Comparison of ENCODE assay signal across 38 cellular contexts in the genomic region with DNA sequence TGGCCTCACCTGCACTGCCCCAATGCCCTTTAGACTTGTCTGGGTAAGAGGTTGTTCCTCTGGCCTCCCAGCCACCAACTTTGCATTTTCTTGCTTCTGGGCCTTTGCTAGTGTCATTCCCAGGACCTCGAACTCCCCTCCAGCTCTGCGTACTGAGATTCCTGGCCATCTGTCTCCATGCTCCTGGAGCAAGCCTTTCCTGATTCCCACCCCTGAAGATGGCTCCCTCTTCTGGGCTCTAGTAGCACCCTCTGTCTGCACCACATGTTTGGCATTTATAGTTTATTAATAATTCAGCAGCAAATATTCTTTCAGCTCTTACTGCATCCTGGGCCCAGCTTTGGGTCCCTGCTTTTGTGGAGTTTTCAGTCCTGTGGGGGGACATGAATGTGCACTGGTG. TPM values are rescaled to one million over a fixed set of nuclear protein-coding genes. Genes with fewer than 3 reads are reported as not detected.
"Had no signal": no experiment of that assay in that cellular context is flagged by ENCODE, and none has a peak within 500 bp of the region (broad histone marks: within the 10 kb centered on the region; RNA-seq: fewer than 3 reads in every experiment).

No MANE protein-coding gene starts in this region.

- H3K36me3 ChIP-seq: brain microvascular endothelial cell, esophagus squamous epithelium, gastroesophageal sphincter, heart right ventricle had no signal

- H3K27me3 Mint-ChIP-seq: activated CD4-positive, alpha-beta memory T cell treated with anti-CD3 and anti-CD28 coated beads, Interleukin-2, amount 10 ng/mL, durations not matched to agents 7 days and 5 days; activated CD4-positive, alpha-beta T cell treated with anti-CD3 and anti-CD28 coated beads, Interleukin-2, amount 10 ng/mL, durations not matched to agents 7 days and 5 days had no signal

- H3K4me3 ChIP-seq: esophagus squamous epithelium, gastroesophageal sphincter, heart right ventricle had no signal

- H3K4me3 Mint-ChIP-seq: activated CD4-positive, alpha-beta memory T cell treated with anti-CD3 and anti-CD28 coated beads, Interleukin-2, amount 10 ng/mL, durations not matched to agents 7 days and 5 days; activated CD4-positive, alpha-beta T cell treated with anti-CD3 and anti-CD28 coated beads, Interleukin-2, amount 10 ng/mL, durations not matched to agents 7 days and 5 days; activated naive CD8-positive, alpha-beta T cell; activated T-cell treated with anti-CD3 and anti-CD28 coated beads, Interleukin-2, amount 50 U/mL, for 4 hours; activated T-helper 17 cell treated with anti-CD3 and anti-CD28 coated beads, Interleukin-2, amount 50 U/mL, for 72 hours; central memory CD8-positive, alpha-beta T cell; effector memory CD8-positive, alpha-beta T cell had no signal

- DNase-seq: activated CD4-positive, alpha-beta memory T cell treated with anti-CD3 and anti-CD28 coated beads, Interleukin-2, amount 10 ng/mL, durations not matched to agents 7 days and 5 days; activated CD4-positive, alpha-beta T cell treated with anti-CD3 and anti-CD28 coated beads for 4 hours; activated CD4-positive, alpha-beta T cell treated with anti-CD3 and anti-CD28 coated beads, Interleukin-2, amount 10 ng/mL, durations not matched to agents 7 days and 5 days; activated CD4-positive, alpha-beta T cell treated with anti-CD3 and anti-CD28 coated beads, Interleukin-2, amount 50 U/mL, for 4 hours; activated CD4-positive, CD25-positive, alpha-beta regulatory T cell; activated CD4-positive, CD25-positive, alpha-beta regulatory T cell treated with anti-CD3 and anti-CD28 coated beads, Interleukin-2, amount 50 U/mL, for 72 hours; activated effector memory CD4-positive, alpha-beta T cell treated with Interleukin-2 at 50 U/mL for 16 hours; activated gamma-delta T cell treated with Interleukin-2 at 50 U/mL for 16 hours; activated naive CD4-positive, alpha-beta T cell treated with anti-CD3 and anti-CD28 coated beads, Interleukin-2, amount 50 U/mL, for 16 hours; activated naive CD4-positive, alpha-beta T cell treated with Interleukin-2 at 50 U/mL for 16 hours; activated T-cell treated with anti-CD3 and anti-CD28 coated beads, Interleukin-2, amount 50 U/mL, for 4 hours; amniotic stem cell; anterior cingulate cortex; brain microvascular endothelial cell; cortex of kidney; dermis blood vessel endothelial cell; effector CD4-positive, alpha-beta T cell; effector memory CD8-positive, alpha-beta T cell; esophagus squamous epithelium; foreskin melanocyte; heart right ventricle; T-helper 2 cell had no signal

- FAIRE-seq: astrocyte, bronchial epithelial cell, colon, endothelial cell of umbilical vein had no signal

- H3K27ac Mint-ChIP-seq: activated CD4-positive, alpha-beta memory T cell treated with anti-CD3 and anti-CD28 coated beads, Interleukin-2, amount 10 ng/mL, durations not matched to agents 7 days and 5 days; activated CD4-positive, alpha-beta T cell treated with anti-CD3 and anti-CD28 coated beads, Interleukin-2, amount 10 ng/mL, durations not matched to agents 7 days and 5 days; activated naive CD8-positive, alpha-beta T cell; activated T-helper 17 cell treated with anti-CD3 and anti-CD28 coated beads, Interleukin-2, amount 50 U/mL, for 72 hours; effector memory CD8-positive, alpha-beta T cell had no signal

- H3K27me3 ChIP-seq: brain microvascular endothelial cell had no signal

- ATAC-seq: activated T-cell treated with anti-CD3 and anti-CD28 coated beads, Interleukin-2, amount 50 U/mL, for 4 hours; activated T-helper 17 cell treated with anti-CD3 and anti-CD28 coated beads, Interleukin-2, amount 50 U/mL, for 72 hours; effector memory CD8-positive, alpha-beta T cell; gastroesophageal sphincter; heart right ventricle had no signal

- H3K4me1 Mint-ChIP-seq: activated CD4-positive, alpha-beta memory T cell treated with anti-CD3 and anti-CD28 coated beads, Interleukin-2, amount 10 ng/mL, durations not matched to agents 7 days and 5 days; activated CD4-positive, alpha-beta T cell treated with anti-CD3 and anti-CD28 coated beads, Interleukin-2, amount 10 ng/mL, durations not matched to agents 7 days and 5 days; activated T-helper 17 cell treated with anti-CD3 and anti-CD28 coated beads, Interleukin-2, amount 50 U/mL, for 72 hours; central memory CD8-positive, alpha-beta T cell had no signal

- H3K4me1 ChIP-seq: esophagus squamous epithelium, gastroesophageal sphincter, heart right ventricle had no signal

- H3K27ac ChIP-seq: brain microvascular endothelial cell, epithelial cell of prostate, esophagus squamous epithelium, gastroesophageal sphincter, heart right ventricle had no signal

RNA-seq across cellular contexts. Expression of a gene that starts 14.9 kb away (rescaled TPM):
- total RNA-seq: activated CD4-positive, alpha-beta memory T cell treated with anti-CD3 and anti-CD28 coated beads, Interleukin-2, amount 10 ng/mL, durations not matched to agents 7 days and 5 days; activated CD4-positive, alpha-beta T cell treated with anti-CD3 and anti-CD28 coated beads, Interleukin-2, amount 10 ng/mL, durations not matched to agents 7 days and 5 days; activated T-cell treated with anti-CD3 and anti-CD28 coated beads, Interleukin-2, amount 50 U/mL, for 4 hours; activated T-helper 17 cell treated with anti-CD3 and anti-CD28 coated beads, Interleukin-2, amount 50 U/mL, for 72 hours; astrocyte; bronchial epithelial cell; cardiac septum; dermis blood vessel endothelial cell; endothelial cell of umbilical vein; esophagus squamous epithelium; fibroblast of lung; fibroblast of villous mesenchyme; gastroesophageal sphincter; glomerular endothelial cell; heart right ventricle; T-helper 1 cell treated with Interleukin-12 subunit alpha and Interleukin-12 subunit beta and Interleukin-4 antibody, amounts not matched to agents 30 ng/mL and 1 ng/mL, for 36 hours had no signal
- polyA plus RNA-seq: adipose tissue, endothelial cell of umbilical vein, esophagus, fibroblast of lung had no signal

RNA-seq across cellular contexts. Expression of a gene that starts 41.9 kb away (rescaled TPM):
- total RNA-seq: activated CD4-positive, alpha-beta memory T cell treated with anti-CD3 and anti-CD28 coated beads, Interleukin-2, amount 10 ng/mL, durations not matched to agents 7 days and 5 days; activated CD4-positive, alpha-beta T cell treated with anti-CD3 and anti-CD28 coated beads, Interleukin-2, amount 10 ng/mL, durations not matched to agents 7 days and 5 days; activated T-cell treated with anti-CD3 and anti-CD28 coated beads, Interleukin-2, amount 50 U/mL, for 4 hours; activated T-helper 17 cell treated with anti-CD3 and anti-CD28 coated beads, Interleukin-2, amount 50 U/mL, for 72 hours; astrocyte; bronchial epithelial cell; cardiac septum; dermis blood vessel endothelial cell; endothelial cell of umbilical vein; esophagus squamous epithelium; fibroblast of lung; fibroblast of villous mesenchyme; gastroesophageal sphincter; glomerular endothelial cell had no signal
- polyA plus RNA-seq: endothelial cell of umbilical vein, fibroblast of lung had no signal

RNA-seq across cellular contexts. Expression of a gene that starts 59.8 kb away (rescaled TPM):
- total RNA-seq: activated CD4-positive, alpha-beta memory T cell treated with anti-CD3 and anti-CD28 coated beads, Interleukin-2, amount 10 ng/mL, durations not matched to agents 7 days and 5 days; activated CD4-positive, alpha-beta T cell treated with anti-CD3 and anti-CD28 coated beads, Interleukin-2, amount 10 ng/mL, durations not matched to agents 7 days and 5 days; activated T-helper 17 cell treated with anti-CD3 and anti-CD28 coated beads, Interleukin-2, amount 50 U/mL, for 72 hours; bronchial epithelial cell; endothelial cell of umbilical vein; glomerular endothelial cell; T-helper 1 cell treated with Interleukin-12 subunit alpha and Interleukin-12 subunit beta and Interleukin-4 antibody, amounts not matched to agents 30 ng/mL and 1 ng/mL, for 36 hours had no signal
- polyA plus RNA-seq: endothelial cell of umbilical vein had no signal
